Comparison of ENCODE assay signal across 7 cellular contexts in the genomic region with DNA sequence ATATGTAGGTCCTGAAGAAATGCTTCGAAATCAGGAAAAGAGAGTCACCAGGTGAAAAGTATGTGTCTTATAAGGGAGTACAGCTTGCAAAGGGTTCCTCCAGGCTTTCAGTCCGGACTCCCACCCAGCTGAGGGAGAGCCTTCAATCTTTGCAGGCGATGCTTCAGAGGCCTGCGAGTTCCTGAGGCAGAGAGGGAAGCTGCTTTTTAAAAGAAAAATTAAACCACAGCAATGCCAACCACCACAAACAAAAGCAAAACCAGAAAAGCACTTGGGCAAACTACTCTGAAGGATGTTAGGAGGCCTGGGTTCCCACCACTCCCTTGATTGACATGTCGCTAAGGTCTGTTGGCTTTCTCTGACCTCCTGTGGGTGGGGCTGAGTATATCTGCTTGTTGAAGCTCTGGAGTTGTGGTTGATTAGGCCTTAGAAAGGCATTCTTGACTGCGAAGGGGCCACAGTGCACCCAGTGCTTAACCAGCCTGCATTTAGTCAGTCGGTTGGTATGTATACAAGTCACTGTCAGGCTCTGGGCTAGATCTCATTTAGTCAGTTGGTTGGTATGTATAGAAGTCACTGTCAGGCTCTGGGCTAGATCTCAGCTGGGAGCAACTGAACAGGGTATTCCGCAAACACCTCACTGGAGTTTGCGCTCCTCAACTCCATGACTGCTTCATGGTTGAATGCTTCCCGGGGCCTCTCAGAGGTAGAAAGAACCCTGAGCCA. TPM values are rescaled to one million over a fixed set of nuclear protein-coding genes. Genes with fewer than 3 reads are reported as not detected.
DNase-seq lines count a peak whose midpoint lies in the region; ATAC-seq and TF ChIP-seq lines count a peak whose summit lies in the region.

No MANE protein-coding gene starts in this region.

- intact Hi-C loops in sigmoid colon (cut with DNase I): loop anchor here (5.0 kb wide), 2 partner anchors 85 to 225 kb away; a partner anchor contains a TSS

- peak overlapping the region; percentile 81 for H3K4me2 ChIP-seq in Karpas-422 (ENCODE audit: low read depth, low read length, poor library complexity, severe bottlenecking)

- peak overlapping the region; percentile 36; the same call in 1 of the 2 replicates for H3K27ac ChIP-seq in Karpas-422 (ENCODE audit: low read length)
- peak overlapping the region; percentile 39 to 84 (median 64) for H3K27ac ChIP-seq in sigmoid colon

- peak overlapping the region; percentile 98 for H3K4me3 Mint-ChIP-seq in activated CD4-positive, alpha-beta memory T cell treated with anti-CD3 and anti-CD28 coated beads, Interleukin-2, amount 10 ng/mL, durations not matched to agents 7 days and 5 days

- CTCF ChIA-PET in activated CD4-positive, alpha-beta memory T cell treated with anti-CD3 and anti-CD28 coated beads, Interleukin-2, amount 10 ng/mL, durations not matched to agents 7 days and 5 days (lab: Charles Lee): interaction anchor here (0.7 to 7.0 kb wide), 18 partner anchors 8 to 266 kb away, joined by 3 to 89 read pairs (median 13); a partner anchor contains a TSS

- WGBS in sigmoid colon, 2 donors: 47 to 48% methylated on average over 10 of the region's 10 CpGs

- H3K4me1 ChIP-seq in Karpas-422 (ENCODE audit: low read length): peaks cover 42% of the 10 kb centered on the region
- H3K4me1 ChIP-seq in sigmoid colon: peaks cover 0 to 50% (median 27%) of the 10 kb centered on the region in 4 donors

- TF ChIP-seq POLR2A in sigmoid colon (IDR thresholded peaks at IDR 0.05): no peak

- H3K36me3 ChIP-seq in Karpas-422 (ENCODE audit: insufficient read depth, low read length) (0 out of 2 replicates have a peak, but pooled peaks cover 3% of the 10 kb centered on the region), sigmoid colon (peaks cover 0 to 23% (median 5%) of the 10 kb centered on the region in 4 donors)

- peak; percentile 81 for DNase-seq in GM03348 (ENCODE audit: low spot score)
- DNase-seq in Karpas-422: peak; percentile 86
- peak; percentile 76 for DNase-seq in activated CD4-positive, alpha-beta memory T cell treated with anti-CD3 and anti-CD28 coated beads, Interleukin-2, amount 10 ng/mL, durations not matched to agents 7 days and 5 days
- DNase-seq in fibroblast of pulmonary artery (ENCODE audit: low read depth): peak; percentile 71
- no peak for DNase-seq in sigmoid colon
- no peak for DNase-seq in COR-L47 (lab: John Stamatoyannopoulos, UW)

- peaks cover 61% of the 10 kb centered on the region for H3K4me1 Mint-ChIP-seq in activated CD4-positive, alpha-beta memory T cell treated with anti-CD3 and anti-CD28 coated beads, Interleukin-2, amount 10 ng/mL, durations not matched to agents 7 days and 5 days

- H3K36me3 Mint-ChIP-seq in activated CD4-positive, alpha-beta memory T cell treated with anti-CD3 and anti-CD28 coated beads, Interleukin-2, amount 10 ng/mL, durations not matched to agents 7 days and 5 days (ENCODE audit: low read depth): peaks cover 29% of the 10 kb centered on the region

- POLR2A ChIA-PET in activated CD4-positive, alpha-beta memory T cell treated with anti-CD3 and anti-CD28 coated beads, Interleukin-2, amount 10 ng/mL, durations not matched to agents 7 days and 5 days (lab: Charles Lee): interaction anchor here (0.6 to 8.2 kb wide), 17 partner anchors 24 to 235 kb away, joined by 3 to 172 read pairs (median 5); a partner anchor contains a TSS

- peak overlapping the region; percentile 77 for H3K27ac Mint-ChIP-seq in activated CD4-positive, alpha-beta memory T cell treated with anti-CD3 and anti-CD28 coated beads, Interleukin-2, amount 10 ng/mL, durations not matched to agents 7 days and 5 days

- no peaks in the 10 kb centered on the region for H4K20me1 ChIP-seq in Karpas-422 (ENCODE audit: insufficient read depth, low read depth, low read length)

- H3K79me2 ChIP-seq in Karpas-422 (ENCODE audit: low read length): peaks cover 52% of the 10 kb centered on the region

- H3K27me3 Mint-ChIP-seq in activated CD4-positive, alpha-beta memory T cell treated with anti-CD3 and anti-CD28 coated beads, Interleukin-2, amount 10 ng/mL, durations not matched to agents 7 days and 5 days: no peaks in the 10 kb centered on the region

- TF ChIP-seq CTCF in fibroblast of pulmonary artery (IDR thresholded peaks at IDR 0.05; ENCODE audit: low read length, missing control alignments) (no peak), sigmoid colon (IDR thresholded peaks at IDR 0.05) (no peak)

- peak overlapping the region; percentile 72 for H3K9ac ChIP-seq in Karpas-422 (ENCODE audit: low read length)

- no peaks in the 10 kb centered on the region for H3K9me2 ChIP-seq in Karpas-422 (replicated peaks; ENCODE audit: insufficient read depth, low read length)

- no peaks in the 10 kb centered on the region for H3K9me3 Mint-ChIP-seq in activated CD4-positive, alpha-beta memory T cell treated with anti-CD3 and anti-CD28 coated beads, Interleukin-2, amount 10 ng/mL, durations not matched to agents 7 days and 5 days

- H3K27me3 ChIP-seq in Karpas-422 (ENCODE audit: low read length): no peaks in the 10 kb centered on the region
- no peaks in the 10 kb centered on the region for H3K27me3 ChIP-seq in sigmoid colon

- H2AFZ ChIP-seq in Karpas-422 (ENCODE audit: low read length): peak overlapping the region; percentile 74

- TF ChIP-seq EP300 in sigmoid colon (IDR thresholded peaks at IDR 0.05): no peak

- H3K9me3 ChIP-seq in Karpas-422 (ENCODE audit: low read length): no peaks in the 10 kb centered on the region
- H3K9me3 ChIP-seq in sigmoid colon: no peaks in the 10 kb centered on the region

- no peak for ATAC-seq in GM18870 (IDR thresholded peaks at IDR 0.05; ENCODE audit: unreplicated experiment)

- H3K4me3 ChIP-seq in Karpas-422 (ENCODE audit: low read length) (peak overlapping the region; percentile 81), fibroblast of pulmonary artery (replicated peaks; ENCODE audit: low read depth, low read length) (peak overlapping the region; percentile 89), sigmoid colon (peak overlapping the region; percentile 45 to 65 (median 58))

RNA-seq across cellular contexts. Expression of a gene that starts 1.2 kb away (rescaled TPM):
- total RNA-seq in Karpas-422 (2014; rRNA removed; shearing (Covaris generic); ENCODE audit: low replicate concordance): 22.7 and 40.8 TPM in 2 replicates
- 10 to 100 TPM; 51.8 to 53.5 TPM for total RNA-seq in activated CD4-positive, alpha-beta memory T cell treated with anti-CD3 and anti-CD28 coated beads, Interleukin-2, amount 10 ng/mL, durations not matched to agents 7 days and 5 days
- total RNA-seq in sigmoid colon: 10 to 100 TPM; 23.7 to 53.2 (median 42.3) TPM
- 10 to 100 TPM in 1 of 3 donors, 1 to 10 TPM in 2; 5.8 to 19.6 (median 7.8) TPM for polyA plus RNA-seq in sigmoid colon

RNA-seq across cellular contexts. Expression of a gene that starts 3.2 kb away (rescaled TPM):
- 3.5 and 9.2 TPM in 2 replicates for total RNA-seq in Karpas-422 (2014; rRNA removed; shearing (Covaris generic); ENCODE audit: low replicate concordance)
- 1 to 10 TPM; 9.1 to 9.5 TPM for total RNA-seq in activated CD4-positive, alpha-beta memory T cell treated with anti-CD3 and anti-CD28 coated beads, Interleukin-2, amount 10 ng/mL, durations not matched to agents 7 days and 5 days
- 1 to 10 TPM; 2.3 to 4.6 (median 2.7) TPM for total RNA-seq in sigmoid colon
- 10 to 100 TPM; 11.3 to 12.7 (median 11.4) TPM for polyA plus RNA-seq in sigmoid colon

Comparison
In these comparisons a context has a peak if more than half of its experiments do, and no peak if none do; other contexts are left out.
1. DNase-seq: peak in GM03348 (single experiment), Karpas-422 (single experiment), activated CD4-positive, alpha-beta memory T cell treated with anti-CD3 and anti-CD28 coated beads, Interleukin-2, amount 10 ng/mL, durations not matched to agents 7 days and 5 days (single experiment) and fibroblast of pulmonary artery (single experiment); none in sigmoid colon (single experiment) and COR-L47 (single experiment).
2. Peak in every context shown above with its lines, with median percentiles within 50 percentile points of each other: H3K4me3 ChIP-seq.